ENCODE assay signal across 9 cellular contexts in the genomic region with DNA sequence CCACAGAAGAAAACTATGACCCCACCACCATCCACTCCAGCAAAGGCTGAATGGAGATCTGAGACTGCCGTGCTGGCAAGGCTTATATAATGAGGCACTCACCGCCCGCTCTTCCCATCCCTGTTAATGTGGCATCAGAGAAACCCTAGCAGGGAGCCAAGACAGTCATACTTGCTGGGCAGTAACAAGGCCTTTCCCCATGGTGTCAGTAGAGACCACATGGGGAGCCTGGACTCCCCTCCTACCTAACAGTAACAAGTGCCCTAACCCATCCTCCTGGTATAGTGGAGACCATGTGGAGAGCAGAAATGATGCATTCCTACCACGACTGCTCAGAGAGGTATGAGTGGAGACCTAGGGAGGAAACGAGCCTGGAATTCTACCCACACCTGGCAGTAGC.
DNase-seq lines count a peak whose midpoint lies in the region; ATAC-seq and TF ChIP-seq lines count a peak whose summit lies in the region.
"Had no signal": no experiment of that assay in that cellular context is flagged by ENCODE, and none has a peak within 500 bp of the region (broad histone marks: within the 10 kb centered on the region; RNA-seq: fewer than 3 reads in every experiment).

No MANE protein-coding gene starts in this region.

- no peaks in the 10 kb centered on the region; the same call in 1 of the 2 replicates for H3K36me3 ChIP-seq in KOPT-K1 (ENCODE audit: insufficient read depth, low read length)

- H3K4me3 ChIP-seq in AG09309 (ENCODE audit: control insufficient read depth, low read depth, low read length), result no peak overlapping the region
- H3K4me3 ChIP-seq in coronary artery, result no peak overlapping the region
- H3K4me3 ChIP-seq: skin epidermis had no signal

- H3K27ac ChIP-seq in KOPT-K1 (ENCODE audit: low read depth, low read length, poor library complexity, severe bottlenecking) (peak overlapping the region; percentile 64), coronary artery (no peak overlapping the region)
- H3K27ac ChIP-seq: skin epidermis had no signal

- peak; percentile 93 for TF ChIP-seq CTCF in AG09309 (IDR thresholded peaks at IDR 0.05; ENCODE audit: control insufficient read depth, insufficient read depth, low read depth, low read length, missing control alignments)
- no peak for TF ChIP-seq CTCF in coronary artery (IDR thresholded peaks at IDR 0.05)

- DNase-seq in AG09309 (ENCODE audit: low read depth), result peak; percentile 64
- DNase-seq in coronary artery (ENCODE audit: low spot score), result peak; percentile 45
- DNase-seq in lung microvascular endothelial cell (ENCODE audit: low read depth in 2 of 2), result peak; percentile 41 to 66
- DNase-seq in MV-4-11 (lab: John Stamatoyannopoulos, UW), result no peak

- H3K9me3 ChIP-seq in KOPT-K1 (ENCODE audit: insufficient read depth, low read length, poor library complexity, severe bottlenecking), result peaks cover 16% of the 10 kb centered on the region

- ATAC-seq in GM18868 (IDR thresholded peaks at IDR 0.05; ENCODE audit: unreplicated experiment) (no peak), GM18907 (IDR thresholded peaks at IDR 0.05; ENCODE audit: unreplicated experiment) (no peak), GM21390 (IDR thresholded peaks at IDR 0.05; ENCODE audit: unreplicated experiment) (no peak)
